ENCODE assay signal across 8 cellular contexts in genomic region chr12:90959538-90960139, GRCh38. TPM values are rescaled to one million over a fixed set of nuclear protein-coding genes. Genes with fewer than 3 reads are reported as not detected.
DNase-seq lines count a peak whose midpoint lies in the region; ATAC-seq, FAIRE-seq and TF ChIP-seq lines count a peak whose summit lies in the region.

No MANE protein-coding gene starts in this region.

- H3K27me3 ChIP-seq in bronchial epithelial cell (ENCODE audit: control insufficient read depth, insufficient read depth, low read length) = no peaks in the 10 kb centered on the region
- H3K27me3 ChIP-seq in left lung = no peaks in the 10 kb centered on the region

- no peaks in the 10 kb centered on the region for H3K9me3 ChIP-seq in left lung

- no peaks in the 10 kb centered on the region for H3K36me3 ChIP-seq in bronchial epithelial cell (ENCODE audit: control insufficient read depth, insufficient read depth, low read length)
- no peaks in the 10 kb centered on the region for H3K36me3 ChIP-seq in left lung

- no peak overlapping the region for H3K27ac ChIP-seq in left lung

- H3K4me1 ChIP-seq in left lung = no peaks in the 10 kb centered on the region

- DNase-seq in EH (ENCODE audit: low read depth) = peak; percentile 61
- DNase-seq in NCI-H526 treated with DMSO at 0.1 percent for 48 hours (lab: John Stamatoyannopoulos, UW) = peak; percentile 14
- DNase-seq in bronchial epithelial cell (ENCODE audit: low read depth) = peak; percentile 46
- no peak for DNase-seq in left lung
- DNase-seq in urothelium cell line (ENCODE audit: low spot score) = no peak
- no peak for DNase-seq in HPDE6-E6E7 (ENCODE audit: extremely low spot score)

- peak; percentile 88 for ATAC-seq in GM19351 (IDR thresholded peaks at IDR 0.05; ENCODE audit: unreplicated experiment)
- ATAC-seq in HG03280 (IDR thresholded peaks at IDR 0.05; ENCODE audit: unreplicated experiment) = peak; percentile 84
- peak; percentile 90 for ATAC-seq in left lung

- peak; percentile 63 for TF ChIP-seq CTCF in bronchial epithelial cell (IDR thresholded peaks at IDR 0.05; ENCODE audit: insufficient read depth, low read length, severe bottlenecking)
- TF ChIP-seq CTCF in left lung (IDR thresholded peaks at IDR 0.05) = peak; percentile 57 to 72

- H3K4me3 ChIP-seq in bronchial epithelial cell (ENCODE audit: low read depth, low read length) (no peak overlapping the region), left lung (no peak overlapping the region)

- no peak for FAIRE-seq in bronchial epithelial cell (lab: Jason Lieb, UNC)
- no peak for FAIRE-seq in urothelium cell line (lab: Jason Lieb, UNC)

- intact Hi-C loops in left lung (cut with DNase I) = no loop called here

RNA-seq across cellular contexts. Expression of gene CCER1, which starts 4.7 kb away (rescaled TPM):
- total RNA-seq in bronchial epithelial cell (not detected in 2 replicates), left lung (not detected)

RNA-seq across cellular contexts. Expression of gene EPYC, which starts 45.1 kb away (rescaled TPM):
- total RNA-seq in bronchial epithelial cell (not detected in 2 replicates), left lung (under 1 TPM in 1 of 2 donors, not detected in 1; 0.47 TPM)

Comparison
In these comparisons a context has a peak if more than half of its experiments do, and no peak if none do; other contexts are left out.
1. DNase-seq: peak in EH (single experiment), NCI-H526 treated with DMSO at 0.1 percent for 48 hours (single experiment) and bronchial epithelial cell (single experiment); none in left lung (0 of 2), urothelium cell line (single experiment) and HPDE6-E6E7 (single experiment).
2. Peak in every context shown above with its lines, with median percentiles within 50 percentile points of each other: ATAC-seq.